ENCODE assay signal across 1 cellular context in the genomic region with DNA sequence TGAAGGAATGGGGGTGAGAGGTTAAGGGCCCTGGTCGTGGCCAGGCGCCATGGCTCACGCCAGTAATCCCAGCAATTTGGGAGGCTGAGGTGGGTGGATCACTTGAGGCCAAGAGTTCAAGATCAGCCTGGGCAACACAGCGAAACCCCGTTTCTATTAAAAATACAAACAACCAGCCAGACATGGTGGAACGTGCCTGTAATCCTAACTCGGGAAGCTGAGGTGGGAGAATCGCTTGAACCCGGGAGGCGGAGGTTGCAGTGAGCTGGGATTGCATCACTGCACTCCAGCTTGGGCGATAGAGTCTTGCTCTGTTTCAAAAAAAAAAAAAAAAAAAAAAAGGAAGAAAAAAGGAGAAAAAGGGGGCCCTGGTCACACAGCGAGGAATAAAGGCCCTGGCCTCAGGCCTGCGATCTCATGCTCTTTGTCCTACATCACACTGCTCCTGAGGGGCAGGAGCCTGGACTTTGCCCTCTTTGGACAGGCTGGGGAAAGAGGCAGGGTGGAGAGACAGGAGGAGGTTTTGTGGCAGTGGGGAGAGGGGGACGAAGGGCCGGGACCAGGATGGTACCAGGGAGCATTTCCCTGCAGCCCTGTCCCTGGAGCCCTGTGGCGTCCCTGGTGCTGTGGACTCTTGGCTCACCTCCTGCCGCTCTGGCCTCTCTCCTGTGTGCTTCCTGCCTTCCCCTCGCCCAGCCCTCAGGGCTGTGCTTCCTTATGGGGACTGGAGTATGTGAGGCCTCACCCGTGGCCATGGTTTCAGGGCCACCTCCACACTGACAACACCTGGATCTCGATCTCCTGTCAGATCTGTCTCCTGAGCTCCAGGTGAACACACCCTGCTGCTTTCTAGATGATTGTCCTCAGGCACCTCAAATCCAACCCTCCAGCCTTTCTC.
TF ChIP-seq lines count a peak whose summit lies in the region.

No MANE protein-coding gene starts in this region.

TF ChIP-seq in HepG2, 621 proteins besides CTCF, POLR2A, EP300 and RAD21 (continued from another document and continues in another):
- TF ChIP-seq ZNF343 (CRISPR knock-in tag; IDR thresholded peaks at IDR 0.05) (0 out of 2 replicates have a peak, but pooled peaks have one; percentile 72), ZSCAN25 (CRISPR knock-in tag; IDR thresholded peaks at IDR 0.05) (peak; percentile 71; the same call in 1 of the 2 replicates), JUND (CRISPR knock-in tag; IDR thresholded peaks at IDR 0.05) (no peak), ZSCAN12 (CRISPR knock-in tag; IDR thresholded peaks at IDR 0.05) (no peak), ZNF772 (CRISPR knock-in tag; IDR thresholded peaks at IDR 0.05) (0 out of 2 replicates have a peak, but pooled peaks have one; percentile 63), RXRB (CRISPR knock-in tag; IDR thresholded peaks at IDR 0.05; ENCODE audit: borderline replicate concordance) (peak; percentile 95), MXD4 (CRISPR knock-in tag; IDR thresholded peaks at IDR 0.05) (peak; percentile 27; the same call in 1 of the 2 replicates), MAZ (IDR thresholded peaks at IDR 0.05; ENCODE audit: borderline replicate concordance, low read depth, low read length) (no peak), MAZ (CRISPR knock-in tag; IDR thresholded peaks at IDR 0.05; ENCODE audit: low read depth) (peak; percentile 72), YEATS2 (CRISPR knock-in tag; IDR thresholded peaks at IDR 0.05; ENCODE audit: borderline replicate concordance) (peak; percentile 88), IRX3 (CRISPR knock-in tag; IDR thresholded peaks at IDR 0.05; ENCODE audit: borderline replicate concordance, low read depth) (no peak), ZNF367 (CRISPR knock-in tag; IDR thresholded peaks at IDR 0.05; ENCODE audit: borderline replicate concordance) (no peak), ZNF121 (CRISPR knock-in tag; IDR thresholded peaks at IDR 0.05) (0 out of 2 replicates have a peak, but pooled peaks have one; percentile 42), ZMAT3 (CRISPR knock-in tag; conservative IDR thresholded peaks at IDR 0.05) (peak; percentile 90), ESRRA (CRISPR knock-in tag; IDR thresholded peaks at IDR 0.05; ENCODE audit: low read depth) (peak; percentile 86), ZNF619 (CRISPR knock-in tag; IDR thresholded peaks at IDR 0.05) (no peak), ZNF878 (CRISPR knock-in tag; IDR thresholded peaks at IDR 0.05) (0 out of 2 replicates have a peak, but pooled peaks have one; percentile 38), TGIF2 (CRISPR knock-in tag; IDR thresholded peaks at IDR 0.05) (peak; percentile 15; the same call in 1 of the 2 replicates), ZBTB8A (CRISPR knock-in tag; IDR thresholded peaks at IDR 0.05; ENCODE audit: borderline replicate concordance, low read depth) (no peak), KDM4B (CRISPR knock-in tag; IDR thresholded peaks at IDR 0.05) (0 out of 2 replicates have a peak, but pooled peaks have one; percentile 44), CBX2 (IDR thresholded peaks at IDR 0.05; ENCODE audit: low read depth, low read length) (no peak), CBX2 (CRISPR knock-in tag; IDR thresholded peaks at IDR 0.05; ENCODE audit: low read depth) (peak; percentile 88; the same call in 1 of the 2 replicates), ATF7-NPFF (CRISPR knock-in tag; IDR thresholded peaks at IDR 0.05; ENCODE audit: low read depth) (peak; percentile 14; the same call in 1 of the 2 replicates), ZNF256 (CRISPR knock-in tag; conservative IDR thresholded peaks at IDR 0.05) (no peak), ZNF230 (CRISPR knock-in tag; IDR thresholded peaks at IDR 0.05) (peak; percentile 73; the same call in 1 of the 2 replicates), ZNF484 (CRISPR knock-in tag; IDR thresholded peaks at IDR 0.05; ENCODE audit: borderline replicate concordance, low read depth) (no peak), ZNF550 (CRISPR knock-in tag; IDR thresholded peaks at IDR 0.05; ENCODE audit: borderline replicate concordance) (no peak), ZNF205 (CRISPR knock-in tag; IDR thresholded peaks at IDR 0.05) (peak; percentile 54), ZNF672 (CRISPR knock-in tag; IDR thresholded peaks at IDR 0.05) (no peak), ZNF101 (CRISPR knock-in tag; IDR thresholded peaks at IDR 0.05; ENCODE audit: borderline replicate concordance, low read depth) (no peak), NR2F2 (IDR thresholded peaks at IDR 0.05; ENCODE audit: borderline replicate concordance, low read depth) (no peak; the same call in 1 of the 2 replicates), BRD4 (CRISPR knock-in tag; IDR thresholded peaks at IDR 0.05) (peak; percentile 88), TARDBP (CRISPR knock-in tag; IDR thresholded peaks at IDR 0.05) (peak; percentile 91), CEBPB (IDR thresholded peaks at IDR 0.05; ENCODE audit: borderline replicate concordance, low read depth, low read length) (peak; percentile 27; the same call in 1 of the 2 replicates)
- TF ChIP-seq, protein P1, sequence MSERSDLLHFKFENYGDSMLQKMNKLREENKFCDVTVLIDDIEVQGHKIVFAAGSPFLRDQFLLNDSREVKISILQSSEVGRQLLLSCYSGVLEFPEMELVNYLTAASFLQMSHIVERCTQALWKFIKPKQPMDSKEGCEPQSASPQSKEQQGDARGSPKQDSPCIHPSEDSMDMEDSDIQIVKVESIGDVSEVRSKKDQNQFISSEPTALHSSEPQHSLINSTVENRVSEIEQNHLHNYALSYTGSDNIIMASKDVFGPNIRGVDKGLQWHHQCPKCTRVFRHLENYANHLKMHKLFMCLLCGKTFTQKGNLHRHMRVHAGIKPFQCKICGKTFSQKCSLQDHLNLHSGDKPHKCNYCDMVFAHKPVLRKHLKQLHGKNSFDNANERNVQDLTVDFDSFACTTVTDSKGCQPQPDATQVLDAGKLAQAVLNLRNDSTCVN (CRISPR knock-in tag; IDR thresholded peaks at IDR 0.05; ENCODE audit: borderline replicate concordance): no peak; the same call in 1 of the 2 replicates
- TF ChIP-seq, protein P2, sequence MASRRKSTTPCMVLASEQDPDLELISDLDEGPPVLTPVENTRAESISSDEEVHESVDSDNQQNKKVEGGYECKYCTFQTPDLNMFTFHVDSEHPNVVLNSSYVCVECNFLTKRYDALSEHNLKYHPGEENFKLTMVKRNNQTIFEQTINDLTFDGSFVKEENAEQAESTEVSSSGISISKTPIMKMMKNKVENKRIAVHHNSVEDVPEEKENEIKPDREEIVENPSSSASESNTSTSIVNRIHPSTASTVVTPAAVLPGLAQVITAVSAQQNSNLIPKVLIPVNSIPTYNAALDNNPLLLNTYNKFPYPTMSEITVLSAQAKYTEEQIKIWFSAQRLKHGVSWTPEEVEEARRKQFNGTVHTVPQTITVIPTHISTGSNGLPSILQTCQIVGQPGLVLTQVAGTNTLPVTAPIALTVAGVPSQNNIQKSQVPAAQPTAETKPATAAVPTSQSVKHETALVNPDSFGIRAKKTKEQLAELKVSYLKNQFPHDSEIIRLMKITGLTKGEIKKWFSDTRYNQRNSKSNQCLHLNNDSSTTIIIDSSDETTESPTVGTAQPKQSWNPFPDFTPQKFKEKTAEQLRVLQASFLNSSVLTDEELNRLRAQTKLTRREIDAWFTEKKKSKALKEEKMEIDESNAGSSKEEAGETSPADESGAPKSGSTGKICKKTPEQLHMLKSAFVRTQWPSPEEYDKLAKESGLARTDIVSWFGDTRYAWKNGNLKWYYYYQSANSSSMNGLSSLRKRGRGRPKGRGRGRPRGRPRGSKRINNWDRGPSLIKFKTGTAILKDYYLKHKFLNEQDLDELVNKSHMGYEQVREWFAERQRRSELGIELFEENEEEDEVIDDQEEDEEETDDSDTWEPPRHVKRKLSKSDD (CRISPR knock-in tag; IDR thresholded peaks at IDR 0.05; ENCODE audit: low read depth): peak; percentile 88
- TF ChIP-seq, protein P3, sequence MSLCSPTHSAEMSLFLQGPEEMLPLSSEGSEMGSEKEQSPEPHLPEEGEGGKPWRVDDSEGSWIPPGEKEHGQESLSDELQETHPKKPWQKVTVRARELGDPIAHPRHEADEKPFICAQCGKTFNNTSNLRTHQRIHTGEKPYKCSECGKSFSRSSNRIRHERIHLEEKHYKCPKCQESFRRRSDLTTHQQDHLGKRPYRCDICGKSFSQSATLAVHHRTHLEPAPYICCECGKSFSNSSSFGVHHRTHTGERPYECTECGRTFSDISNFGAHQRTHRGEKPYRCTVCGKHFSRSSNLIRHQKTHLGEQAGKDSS (CRISPR knock-in tag; IDR thresholded peaks at IDR 0.05; ENCODE audit: borderline replicate concordance, low read depth): peak; percentile 86
- TF ChIP-seq, protein P4, sequence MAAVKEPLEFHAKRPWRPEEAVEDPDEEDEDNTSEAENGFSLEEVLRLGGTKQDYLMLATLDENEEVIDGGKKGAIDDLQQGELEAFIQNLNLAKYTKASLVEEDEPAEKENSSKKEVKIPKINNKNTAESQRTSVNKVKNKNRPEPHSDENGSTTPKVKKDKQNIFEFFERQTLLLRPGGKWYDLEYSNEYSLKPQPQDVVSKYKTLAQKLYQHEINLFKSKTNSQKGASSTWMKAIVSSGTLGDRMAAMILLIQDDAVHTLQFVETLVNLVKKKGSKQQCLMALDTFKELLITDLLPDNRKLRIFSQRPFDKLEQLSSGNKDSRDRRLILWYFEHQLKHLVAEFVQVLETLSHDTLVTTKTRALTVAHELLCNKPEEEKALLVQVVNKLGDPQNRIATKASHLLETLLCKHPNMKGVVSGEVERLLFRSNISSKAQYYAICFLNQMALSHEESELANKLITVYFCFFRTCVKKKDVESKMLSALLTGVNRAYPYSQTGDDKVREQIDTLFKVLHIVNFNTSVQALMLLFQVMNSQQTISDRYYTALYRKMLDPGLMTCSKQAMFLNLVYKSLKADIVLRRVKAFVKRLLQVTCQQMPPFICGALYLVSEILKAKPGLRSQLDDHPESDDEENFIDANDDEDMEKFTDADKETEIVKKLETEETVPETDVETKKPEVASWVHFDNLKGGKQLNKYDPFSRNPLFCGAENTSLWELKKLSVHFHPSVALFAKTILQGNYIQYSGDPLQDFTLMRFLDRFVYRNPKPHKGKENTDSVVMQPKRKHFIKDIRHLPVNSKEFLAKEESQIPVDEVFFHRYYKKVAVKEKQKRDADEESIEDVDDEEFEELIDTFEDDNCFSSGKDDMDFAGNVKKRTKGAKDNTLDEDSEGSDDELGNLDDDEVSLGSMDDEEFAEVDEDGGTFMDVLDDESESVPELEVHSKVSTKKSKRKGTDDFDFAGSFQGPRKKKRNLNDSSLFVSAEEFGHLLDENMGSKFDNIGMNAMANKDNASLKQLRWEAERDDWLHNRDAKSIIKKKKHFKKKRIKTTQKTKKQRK (IDR thresholded peaks at IDR 0.05; ENCODE audit: low read length): no peak
- TF ChIP-seq, protein P5, sequence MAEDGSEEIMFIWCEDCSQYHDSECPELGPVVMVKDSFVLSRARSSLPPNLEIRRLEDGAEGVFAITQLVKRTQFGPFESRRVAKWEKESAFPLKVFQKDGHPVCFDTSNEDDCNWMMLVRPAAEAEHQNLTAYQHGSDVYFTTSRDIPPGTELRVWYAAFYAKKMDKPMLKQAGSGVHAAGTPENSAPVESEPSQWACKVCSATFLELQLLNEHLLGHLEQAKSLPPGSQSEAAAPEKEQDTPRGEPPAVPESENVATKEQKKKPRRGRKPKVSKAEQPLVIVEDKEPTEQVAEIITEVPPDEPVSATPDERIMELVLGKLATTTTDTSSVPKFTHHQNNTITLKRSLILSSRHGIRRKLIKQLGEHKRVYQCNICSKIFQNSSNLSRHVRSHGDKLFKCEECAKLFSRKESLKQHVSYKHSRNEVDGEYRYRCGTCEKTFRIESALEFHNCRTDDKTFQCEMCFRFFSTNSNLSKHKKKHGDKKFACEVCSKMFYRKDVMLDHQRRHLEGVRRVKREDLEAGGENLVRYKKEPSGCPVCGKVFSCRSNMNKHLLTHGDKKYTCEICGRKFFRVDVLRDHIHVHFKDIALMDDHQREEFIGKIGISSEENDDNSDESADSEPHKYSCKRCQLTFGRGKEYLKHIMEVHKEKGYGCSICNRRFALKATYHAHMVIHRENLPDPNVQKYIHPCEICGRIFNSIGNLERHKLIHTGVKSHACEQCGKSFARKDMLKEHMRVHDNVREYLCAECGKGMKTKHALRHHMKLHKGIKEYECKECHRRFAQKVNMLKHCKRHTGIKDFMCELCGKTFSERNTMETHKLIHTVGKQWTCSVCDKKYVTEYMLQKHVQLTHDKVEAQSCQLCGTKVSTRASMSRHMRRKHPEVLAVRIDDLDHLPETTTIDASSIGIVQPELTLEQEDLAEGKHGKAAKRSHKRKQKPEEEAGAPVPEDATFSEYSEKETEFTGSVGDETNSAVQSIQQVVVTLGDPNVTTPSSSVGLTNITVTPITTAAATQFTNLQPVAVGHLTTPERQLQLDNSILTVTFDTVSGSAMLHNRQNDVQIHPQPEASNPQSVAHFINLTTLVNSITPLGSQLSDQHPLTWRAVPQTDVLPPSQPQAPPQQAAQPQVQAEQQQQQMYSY (CRISPR knock-in tag; IDR thresholded peaks at IDR 0.05): no peak
- TF ChIP-seq, protein P6, sequence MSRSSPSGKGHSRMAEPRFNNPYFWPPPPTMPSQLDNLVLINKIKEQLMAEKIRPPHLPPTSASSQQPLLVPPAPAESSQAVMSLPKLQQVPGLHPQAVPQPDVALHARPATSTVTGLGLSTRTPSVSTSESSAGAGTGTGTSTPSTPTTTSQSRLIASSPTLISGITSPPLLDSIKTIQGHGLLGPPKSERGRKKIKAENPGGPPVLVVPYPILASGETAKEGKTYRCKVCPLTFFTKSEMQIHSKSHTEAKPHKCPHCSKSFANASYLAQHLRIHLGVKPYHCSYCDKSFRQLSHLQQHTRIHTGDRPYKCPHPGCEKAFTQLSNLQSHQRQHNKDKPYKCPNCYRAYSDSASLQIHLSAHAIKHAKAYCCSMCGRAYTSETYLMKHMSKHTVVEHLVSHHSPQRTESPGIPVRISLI (CRISPR knock-in tag; IDR thresholded peaks at IDR 0.05; ENCODE audit: borderline replicate concordance): peak; percentile 91
- TF ChIP-seq, protein P7, sequence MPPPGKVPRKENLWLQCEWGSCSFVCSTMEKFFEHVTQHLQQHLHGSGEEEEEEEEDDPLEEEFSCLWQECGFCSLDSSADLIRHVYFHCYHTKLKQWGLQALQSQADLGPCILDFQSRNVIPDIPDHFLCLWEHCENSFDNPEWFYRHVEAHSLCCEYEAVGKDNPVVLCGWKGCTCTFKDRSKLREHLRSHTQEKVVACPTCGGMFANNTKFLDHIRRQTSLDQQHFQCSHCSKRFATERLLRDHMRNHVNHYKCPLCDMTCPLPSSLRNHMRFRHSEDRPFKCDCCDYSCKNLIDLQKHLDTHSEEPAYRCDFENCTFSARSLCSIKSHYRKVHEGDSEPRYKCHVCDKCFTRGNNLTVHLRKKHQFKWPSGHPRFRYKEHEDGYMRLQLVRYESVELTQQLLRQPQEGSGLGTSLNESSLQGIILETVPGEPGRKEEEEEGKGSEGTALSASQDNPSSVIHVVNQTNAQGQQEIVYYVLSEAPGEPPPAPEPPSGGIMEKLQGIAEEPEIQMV (CRISPR knock-in tag; IDR thresholded peaks at IDR 0.05; ENCODE audit: low read depth): peak; percentile 74; the same call in 1 of the 2 replicates
- TF ChIP-seq, protein P8, sequence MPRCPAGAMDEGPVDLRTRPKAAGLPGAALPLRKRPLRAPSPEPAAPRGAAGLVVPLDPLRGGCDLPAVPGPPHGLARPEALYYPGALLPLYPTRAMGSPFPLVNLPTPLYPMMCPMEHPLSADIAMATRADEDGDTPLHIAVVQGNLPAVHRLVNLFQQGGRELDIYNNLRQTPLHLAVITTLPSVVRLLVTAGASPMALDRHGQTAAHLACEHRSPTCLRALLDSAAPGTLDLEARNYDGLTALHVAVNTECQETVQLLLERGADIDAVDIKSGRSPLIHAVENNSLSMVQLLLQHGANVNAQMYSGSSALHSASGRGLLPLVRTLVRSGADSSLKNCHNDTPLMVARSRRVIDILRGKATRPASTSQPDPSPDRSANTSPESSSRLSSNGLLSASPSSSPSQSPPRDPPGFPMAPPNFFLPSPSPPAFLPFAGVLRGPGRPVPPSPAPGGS (CRISPR knock-in tag; IDR thresholded peaks at IDR 0.05): peak; percentile 79
